ENCODE assay signal across 8 cellular contexts in genomic region chr1:23561813-23562100, GRCh38. TPM values are rescaled to one million over a fixed set of nuclear protein-coding genes. Genes with fewer than 3 reads are reported as not detected.
DNase-seq lines count a peak whose midpoint lies in the region; ATAC-seq and TF ChIP-seq lines count a peak whose summit lies in the region.

No MANE protein-coding gene starts in this region.

- ATAC-seq in left ventricle myocardium superior (no peak), upper lobe of right lung (no peak)

- H3K27me3 ChIP-seq in cardiac muscle cell (no peaks in the 10 kb centered on the region), muscle layer of duodenum (ENCODE audit: low read depth, low read length) (no peaks in the 10 kb centered on the region), upper lobe of right lung (no peaks in the 10 kb centered on the region)

- peaks cover 8% of the 10 kb centered on the region for H3K36me3 Mint-ChIP-seq in chondrocyte (ENCODE audit: low read depth)

- H3K4me3 Mint-ChIP-seq in chondrocyte (ENCODE audit: unreplicated experiment): peak overlapping the region; percentile 68

- H3K9me3 ChIP-seq in cardiac muscle cell (ENCODE audit: low read depth) (no peaks in the 10 kb centered on the region), muscle layer of duodenum (ENCODE audit: control insufficient read depth in 1 of 2, low read length in 2 of 2) (no peaks in the 10 kb centered on the region), upper lobe of right lung (no peaks in the 10 kb centered on the region)

- peaks cover 75% of the 10 kb centered on the region for H3K4me1 Mint-ChIP-seq in chondrocyte (ENCODE audit: low read depth)

- peak overlapping the region; percentile 100 for H3K27ac ChIP-seq in cardiac muscle cell
- peak overlapping the region; percentile 94 for H3K27ac ChIP-seq in muscle layer of duodenum (ENCODE audit: low read length)
- H3K27ac ChIP-seq in upper lobe of right lung: peak overlapping the region; percentile 94

- no peaks in the 10 kb centered on the region for H3K27me3 Mint-ChIP-seq in chondrocyte (ENCODE audit: low read depth)

- H3K36me3 ChIP-seq in cardiac muscle cell (peaks cover 7% of the 10 kb centered on the region), muscle layer of duodenum (ENCODE audit: control insufficient read depth in 1 of 2, insufficient read depth in 2 of 2, low read length in 2 of 2) (peaks cover 0 to 13% of the 10 kb centered on the region in 2 donors), upper lobe of right lung (peaks cover 10% of the 10 kb centered on the region)

- TF ChIP-seq CTCF in cardiac muscle cell (IDR thresholded peaks at IDR 0.05; ENCODE audit: low read depth, low read length) (no peak), chondrocyte (IDR thresholded peaks at IDR 0.05) (no peak), upper lobe of right lung (IDR thresholded peaks at IDR 0.05) (no peak)

- H3K9me3 Mint-ChIP-seq in chondrocyte (ENCODE audit: low read depth): no peaks in the 10 kb centered on the region

- peak overlapping the region; percentile 99 for H3K27ac Mint-ChIP-seq in chondrocyte (ENCODE audit: unreplicated experiment)

- H3K4me3 ChIP-seq in cardiac muscle cell (peak overlapping the region; percentile 16), muscle layer of duodenum (ENCODE audit: low read depth in 1 of 2, low read length in 2 of 2) (peak overlapping the region; percentile 14 to 22), upper lobe of right lung (peak overlapping the region; percentile 28)

- intact Hi-C loops in left ventricle myocardium superior (cut with micrococcal nuclease): no loop called here
- intact Hi-C loops in upper lobe of right lung (cut with DNase I): no loop called here

- DNase-seq in cardiac muscle cell (ENCODE audit: low read depth in 1 of 2, low spot score in 1 of 2) (peak in 1 of 2 donors; percentile 46), left ventricle myocardium superior (no peak), chondrocyte (ENCODE audit: low spot score) (no peak), upper lobe of right lung (no peak), ecto neural progenitor cell (ENCODE audit: low spot score) (no peak)
- no peak for DNase-seq in stimulated activated CD4-positive, alpha-beta T cell treated with anti-CD3 and anti-CD28 coated beads, Interleukin-12 subunit alpha, Interleukin-12 subunit beta, amount 100 ng/mL, for 4 hours
- DNase-seq in activated CD4-positive, alpha-beta T cell treated with anti-CD3 and anti-CD28 coated beads for 4 hours: no peak

- H3K4me1 ChIP-seq in cardiac muscle cell (ENCODE audit: low read depth) (peaks cover 43% of the 10 kb centered on the region), muscle layer of duodenum (ENCODE audit: control insufficient read depth in 1 of 2, insufficient read depth in 2 of 2, low read length in 2 of 2) (peaks cover 23 to 37% of the 10 kb centered on the region in 2 donors), upper lobe of right lung (peaks cover 47% of the 10 kb centered on the region)

RNA-seq across cellular contexts. Expression of gene ID3, which starts 2.5 kb away (rescaled TPM):
- total RNA-seq in cardiac muscle cell (698 and 784 TPM in 2 replicates), left ventricle myocardium superior (82.4 TPM), chondrocyte (81.8 to 330 TPM (median 83.5 TPM) in 3 replicates), upper lobe of right lung (242 TPM)
- polyA plus RNA-seq in cardiac muscle cell: 703 and 1,027 TPM in 2 replicates

RNA-seq across cellular contexts. Expression of gene E2F2, which starts 30.7 kb away (rescaled TPM):
- total RNA-seq in cardiac muscle cell: 2.1 and 2.5 TPM in 2 replicates
- polyA plus RNA-seq in cardiac muscle cell: 2.2 and 2.7 TPM in 2 replicates
- 0.35 TPM for total RNA-seq in left ventricle myocardium superior
- total RNA-seq in chondrocyte: 0.72 to 4.3 TPM (median 0.87 TPM) in 3 replicates
- total RNA-seq in upper lobe of right lung: 0.32 TPM
